ENCODE assay signal across 8 cellular contexts in the genomic region with DNA sequence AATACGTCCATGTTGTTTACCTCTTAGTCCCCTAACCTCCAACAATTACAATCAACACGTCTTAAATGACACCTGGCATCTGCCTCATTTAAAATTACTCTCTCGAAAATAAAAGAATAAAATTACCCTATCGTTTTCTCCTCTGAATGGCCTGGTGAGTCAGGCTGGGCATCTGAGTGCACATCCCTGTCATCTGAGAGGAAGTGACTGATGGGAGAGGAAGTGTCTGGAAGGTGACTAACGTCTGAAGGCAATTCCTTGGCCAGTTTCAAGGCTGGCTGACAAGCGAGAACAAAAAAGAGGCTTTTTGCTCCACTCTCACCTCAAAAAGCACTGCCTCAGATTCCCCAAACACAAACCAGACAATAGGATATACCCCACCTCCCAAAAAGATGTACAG. TPM values are rescaled to one million over a fixed set of nuclear protein-coding genes. Genes with fewer than 3 reads are reported as not detected.
A peak's percentile ranks its signal among the peaks of the same experiment; 100 is the strongest.
DNase-seq lines count a peak whose midpoint lies in the region; ATAC-seq and TF ChIP-seq lines count a peak whose summit lies in the region.

No MANE protein-coding gene starts in this region.

- H3K27me3 ChIP-seq in MG63, result no peaks in the 10 kb centered on the region

- H3K4me3 ChIP-seq in MG63 (no peak overlapping the region), mesodermal cell (ENCODE audit: extremely low read depth, insufficient read depth, low read length, poor library complexity, severe bottlenecking) (no peak overlapping the region)

- in situ Hi-C loops in GM13977 (cut with MboI; ENCODE audit: low pct_unique_long_range_greater_than_20kb, low sequenced_read_pairs, unreplicated experiment), result no loop called here

- H3K27ac ChIP-seq in mesodermal cell (ENCODE audit: low read depth, low read length, severe bottlenecking), result peak overlapping the region; percentile 89

- H3K9me3 ChIP-seq in MG63 (no peaks in the 10 kb centered on the region), mesodermal cell (ENCODE audit: control insufficient read depth, low read length) (no peaks in the 10 kb centered on the region)

- H3K36me3 Mint-ChIP-seq in activated naive CD8-positive, alpha-beta T cell treated with anti-CD3 and anti-CD28 coated beads for 36 hours, result peaks cover 47% of the 10 kb centered on the region

- H3K27me3 Mint-ChIP-seq in activated naive CD8-positive, alpha-beta T cell treated with anti-CD3 and anti-CD28 coated beads for 36 hours, result no peaks in the 10 kb centered on the region

- peaks cover 87% of the 10 kb centered on the region for H3K4me1 Mint-ChIP-seq in activated naive CD8-positive, alpha-beta T cell treated with anti-CD3 and anti-CD28 coated beads for 36 hours

- POLR2A ChIA-PET in HEK293T (lab: Yijun Ruan, JAX), result no interaction called here

- 74 to 88% methylated on average over 2 to 4 of the region's 6 CpGs for WGBS in mesodermal cell (ENCODE audit: insufficient coverage in 2 of 2), 2 experiments

- no peak for ATAC-seq in GM18907 (IDR thresholded peaks at IDR 0.05; ENCODE audit: unreplicated experiment)

- H3K36me3 ChIP-seq in MG63, result peaks cover 5% of the 10 kb centered on the region; the same call in 1 of the 2 replicates
- H3K36me3 ChIP-seq in mesodermal cell (ENCODE audit: control insufficient read depth, insufficient read depth, low read length), result no peaks in the 10 kb centered on the region

- CTCF ChIA-PET in HEK293T (lab: Yijun Ruan, JAX), result no interaction called here

- H3K4me1 ChIP-seq in mesodermal cell (ENCODE audit: control insufficient read depth, insufficient read depth, low read length, poor library complexity, severe bottlenecking), result peaks cover 77% of the 10 kb centered on the region

- H3K27ac Mint-ChIP-seq in activated naive CD8-positive, alpha-beta T cell treated with anti-CD3 and anti-CD28 coated beads for 36 hours, result peak overlapping the region; percentile 90

- DNase-seq in COLO829 (ENCODE audit: low spot score) (peak; percentile 93), MG63 (peak; percentile 78), GM13977 (ENCODE audit: low spot score) (no peak), GF-D8 (lab: John Stamatoyannopoulos, UW) (no peak), HEK293T (ENCODE audit: extremely low spot score) (no peak)
- DNase-seq in activated naive CD8-positive, alpha-beta T cell treated with anti-CD3 and anti-CD28 coated beads for 36 hours, result no peak

- no peaks in the 10 kb centered on the region for H3K9me3 Mint-ChIP-seq in activated naive CD8-positive, alpha-beta T cell treated with anti-CD3 and anti-CD28 coated beads for 36 hours

- peak overlapping the region; percentile 15 for H3K4me3 Mint-ChIP-seq in activated naive CD8-positive, alpha-beta T cell treated with anti-CD3 and anti-CD28 coated beads for 36 hours

- no peak for TF ChIP-seq CTCF in GM13977 (IDR thresholded peaks at IDR 0.05; ENCODE audit: extremely low read depth, insufficient read depth, missing control alignments)

TF ChIP-seq in HEK293T, 16 proteins besides CTCF, POLR2A, EP300 and RAD21:
- TF ChIP-seq LEF1 (IDR thresholded peaks at IDR 0.05; ENCODE audit: borderline replicate concordance), result no peak

RNA-seq across cellular contexts. Expression of gene MAPKAP1, which starts 57.7 kb away (rescaled TPM):
- 82.7 and 91.7 TPM in 2 replicates for total RNA-seq in MG63 (2014; rRNA removed; shearing (Covaris generic); ENCODE audit: low replicate concordance)
- 10 to 100 TPM; 91.8 to 92.2 TPM for total RNA-seq in activated naive CD8-positive, alpha-beta T cell treated with anti-CD3 and anti-CD28 coated beads for 36 hours
- 86.4 TPM for polyA plus RNA-seq in mesodermal cell (2013, experiment 1 of 2)
- 74.2 TPM for polyA plus RNA-seq in mesodermal cell (2013, experiment 2 of 2)

Comparison
In these comparisons a context has a peak if more than half of its experiments do, and no peak if none do; other contexts are left out.
1. DNase-seq: peak in COLO829 (single experiment) and MG63 (single experiment); none in activated naive CD8-positive, alpha-beta T cell treated with anti-CD3 and anti-CD28 coated beads for 36 hours (single experiment), GM13977 (single experiment), GF-D8 (single experiment) and HEK293T (single experiment).